In the genomic region with DNA sequence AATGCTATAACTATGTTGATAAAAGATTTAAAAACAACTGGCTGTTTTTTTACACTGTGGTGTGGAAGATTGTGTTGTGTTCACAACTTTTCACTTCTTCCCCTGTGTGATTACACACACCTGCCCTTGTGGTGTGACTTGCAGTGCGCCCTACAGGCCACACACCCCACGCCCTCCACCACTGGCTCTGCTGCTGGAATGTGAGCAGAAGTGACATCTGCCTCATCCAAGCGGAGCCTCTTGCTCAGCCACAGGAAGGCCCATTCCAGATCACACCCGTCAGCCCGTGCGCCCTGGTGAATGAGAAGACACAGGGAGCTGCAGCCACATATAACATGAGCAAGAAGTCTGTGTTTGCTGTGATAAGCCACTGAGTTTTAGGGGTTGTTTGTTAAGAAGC, we compare ENCODE assay signal across 14 cellular contexts. TPM values are rescaled to one million over a fixed set of nuclear protein-coding genes. Genes with fewer than 3 reads are reported as not detected.
DNase-seq lines count a peak whose midpoint lies in the region; ATAC-seq, FAIRE-seq and TF ChIP-seq lines count a peak whose summit lies in the region.
"Had no signal": no experiment of that assay in that cellular context is flagged by ENCODE, and none has a peak within 500 bp of the region (broad histone marks: within the 10 kb centered on the region; RNA-seq: fewer than 3 reads in every experiment).

No MANE protein-coding gene starts in this region.

- 70% methylated on average over 6 of the region's 6 CpGs; no CpG with 5 or more reads in 1 of the 2 donors for WGBS in transverse colon (ENCODE audit: low coverage in 1 of 2), 2 donors
- WGBS in small intestine, 3 donors, result 71 to 79% (median 78%) methylated on average over 6 of the region's 6 CpGs

- no peak for ATAC-seq in HG03097 (IDR thresholded peaks at IDR 0.05; ENCODE audit: low FRiP score, unreplicated experiment)

- peaks cover 0 to 19% (median 0%) of the 10 kb centered on the region in 4 donors for H3K4me1 ChIP-seq in transverse colon
- no peaks in the 10 kb centered on the region for H3K4me1 ChIP-seq in small intestine (ENCODE audit: control insufficient read depth in 2 of 2, insufficient read depth in 1 of 2, low read depth in 1 of 2, low read length in 1 of 2)

- H3K27ac ChIP-seq in transverse colon, result peak overlapping the region; percentile 14 to 34 (median 22)
- peak overlapping the region in 1 of 2 donors; percentile 7 for H3K27ac ChIP-seq in small intestine (ENCODE audit: low read depth in 1 of 2, low read length in 1 of 2)
- H3K27ac ChIP-seq: ovary had no signal

- DNase-seq in activated gamma-delta T cell (lab: John Stamatoyannopoulos, UW) (peak; percentile 20), activated gamma-delta T cell treated with Interleukin-2 at 50 U/mL for 16 hours (no peak), RPMI8226 (peak; percentile 70), iPS-NIHi11 (ENCODE audit: low spot score) (peak; percentile 39), transverse colon (no peak), SHP77 treated with DMSO at 0.1 percent for 48 hours (lab: John Stamatoyannopoulos, UW) (no peak), small intestine (no peak)
- DNase-seq: hippocampal formation; ovary; stimulated activated CD4-positive, alpha-beta T cell treated with anti-CD3 and anti-CD28 coated beads, Interleukin-15, amount 100 ng/mL, for 24 hours had no signal

- in situ Hi-C loops in transverse colon (cut with MboI; ENCODE audit: low pct_ligation_motif_present in 1 of 4, low pct_unique_long_range_greater_than_20kb in 1 of 4, low sequenced_read_pairs in 3 of 4), result loop anchor here (10.0 to 25.0 kb wide), 5 partner anchors 76 to 424 kb away; a partner anchor contains a TSS

- no peak for TF ChIP-seq EP300 in transverse colon (IDR thresholded peaks at IDR 0.05; ENCODE audit: low read depth)

- no peak for TF ChIP-seq CTCF in transverse colon (IDR thresholded peaks at IDR 0.05)

- H3K9me3 ChIP-seq in transverse colon (no peaks in the 10 kb centered on the region), small intestine (ENCODE audit: control insufficient read depth, low read depth) (no peaks in the 10 kb centered on the region)
- H3K9me3 ChIP-seq: ovary, upper lobe of left lung had no signal

- FAIRE-seq in small intestine (lab: Jason Lieb, UNC), result no peak

- H3K36me3 ChIP-seq in transverse colon, result no peaks in the 10 kb centered on the region
- no peaks in the 10 kb centered on the region for H3K36me3 ChIP-seq in small intestine (ENCODE audit: control insufficient read depth in 2 of 2, insufficient read depth in 2 of 2, low read length in 2 of 2)
- H3K36me3 ChIP-seq: ovary, upper lobe of left lung had no signal

- H3K4me3 ChIP-seq in transverse colon, result no peak overlapping the region
- no peak overlapping the region for H3K4me3 ChIP-seq in small intestine (ENCODE audit: low read depth in 1 of 2, low read length in 2 of 2)
- H3K4me3 ChIP-seq: ovary, upper lobe of left lung had no signal

- TF ChIP-seq POLR2A in transverse colon (IDR thresholded peaks at IDR 0.05), result no peak

- H3K27me3 ChIP-seq in transverse colon (no peaks in the 10 kb centered on the region), small intestine (ENCODE audit: control insufficient read depth in 2 of 2, insufficient read depth in 2 of 2, low read length in 2 of 2) (no peaks in the 10 kb centered on the region)
- H3K27me3 ChIP-seq: ovary, upper lobe of left lung had no signal

- intact Hi-C loops in transverse colon (cut with DNase I; ENCODE audit: low total_unique reads), result no loop called here

RNA-seq across cellular contexts. Expression of a gene that starts 7.0 kb away (rescaled TPM):
- total RNA-seq in transverse colon, result 1 to 10 TPM in 2 of 4 donors, not detected in 2; 1.8 to 4.6 TPM
- polyA plus RNA-seq in small intestine, result 1 to 10 TPM in 1 of 3 donors, under 1 TPM in 1, not detected in 1; 0.87 to 1.4 TPM
- total RNA-seq: chondrocyte, MCF 10A had no signal

RNA-seq across cellular contexts. Expression of a gene that starts 9.8 kb away (rescaled TPM):
- total RNA-seq in transverse colon, result 1 to 10 TPM in 3 of 4 donors, not detected in 1; 1.1 to 3.7 (median 1.4) TPM
- under 1 TPM; 0.81 to 0.94 (median 0.89) TPM for polyA plus RNA-seq in small intestine
- total RNA-seq: chondrocyte, MCF 10A had no signal

RNA-seq across cellular contexts. Expression of a gene that starts 46.2 kb away (rescaled TPM):
- total RNA-seq in transverse colon, result 10 to 100 TPM in 2 of 4 donors, 1 to 10 TPM in 2; 2.6 to 13.9 (median 9.8) TPM
- polyA plus RNA-seq in small intestine, result 10 to 100 TPM; 11.3 to 13.9 (median 13.0) TPM
- total RNA-seq: chondrocyte, MCF 10A had no signal

Comparison
In these comparisons a context has a peak if more than half of its experiments do, and no peak if none do; other contexts are left out.
1. DNase-seq: peak in activated gamma-delta T cell (single experiment), RPMI8226 (single experiment) and iPS-NIHi11 (single experiment); none in activated gamma-delta T cell treated with Interleukin-2 at 50 U/mL for 16 hours (single experiment), transverse colon (single experiment), SHP77 treated with DMSO at 0.1 percent for 48 hours (single experiment) and small intestine (single experiment).